Comparison of ENCODE assay signal across 24 cellular contexts in genomic region chr11:126914166-126914565, GRCh38.
"Had no signal": no experiment of that assay in that cellular context is flagged by ENCODE, and none has a peak within 500 bp of the region (broad histone marks: within the 10 kb centered on the region; RNA-seq: fewer than 3 reads in every experiment).

No MANE protein-coding gene starts in this region.

- H3K36me3 Mint-ChIP-seq: naive thymus-derived CD4-positive, alpha-beta T cell; stimulated activated memory B cell treated with anti-CD40 and anti-IgM and Interleukin-4, amounts not matched to agents 10 μg/mL and 1 μg/mL and 100 μg/mL, for 72 hours had no signal

- H3K9me3 ChIP-seq: esophagus muscularis mucosa, heart left ventricle, psoas muscle, right lobe of liver, spleen, tibial nerve had no signal

- DNase-seq: cortex of kidney; dorsolateral prefrontal cortex; effector memory CD4-positive, alpha-beta T cell; foreskin melanocyte; heart left ventricle; hippocampal formation; left colon; left ventricle myocardium superior; mesendoderm; naive thymus-derived CD4-positive, alpha-beta T cell; nephron progenitor cell; psoas muscle; retina; right lobe of liver; spleen; stimulated activated CD4-positive, alpha-beta T cell treated with anti-CD3 and anti-CD28 coated beads, Interleukin-15, amount 100 ng/mL, for 24 hours; stimulated activated CD4-positive, alpha-beta T cell treated with anti-CD3 and anti-CD28 coated beads, Interleukin-1b, Interleukin-23, amount 100 ng/mL, for 48 hours; stimulated activated CD4-positive, alpha-beta T cell treated with anti-CD3 and anti-CD28 coated beads, Interleukin-4, amount 100 ng/mL, for 24 hours had no signal

- H3K4me3 ChIP-seq: dorsolateral prefrontal cortex, esophagus muscularis mucosa, heart left ventricle, lung, psoas muscle, right lobe of liver, spleen, tibial nerve had no signal

- H3K27ac Mint-ChIP-seq: naive thymus-derived CD4-positive, alpha-beta T cell; nephron progenitor cell; stimulated activated memory B cell treated with anti-CD40 and anti-IgM and Interleukin-4, amounts not matched to agents 10 μg/mL and 1 μg/mL and 100 μg/mL, for 72 hours; stimulated activated naive CD8-positive, alpha-beta T cell treated with anti-CD3 and anti-CD28 coated beads, Interleukin-15, Interleukin-2, amounts not matched to agents 100 ng/mL and 50 ng/mL, for 24 hours had no signal

- H3K9me3 Mint-ChIP-seq: nephron progenitor cell; stimulated activated naive CD8-positive, alpha-beta T cell treated with anti-CD3 and anti-CD28 coated beads, Interleukin-15, Interleukin-2, amounts not matched to agents 100 ng/mL and 50 ng/mL, for 24 hours had no signal

- H3K4me3 Mint-ChIP-seq: naive thymus-derived CD4-positive, alpha-beta T cell; nephron progenitor cell; stimulated activated memory B cell treated with anti-CD40 and anti-IgM and Interleukin-4, amounts not matched to agents 10 μg/mL and 1 μg/mL and 100 μg/mL, for 72 hours; stimulated activated naive CD8-positive, alpha-beta T cell treated with anti-CD3 and anti-CD28 coated beads, Interleukin-15, Interleukin-2, amounts not matched to agents 100 ng/mL and 50 ng/mL, for 24 hours had no signal

- H3K27me3 ChIP-seq: dorsolateral prefrontal cortex, esophagus muscularis mucosa, heart left ventricle, right lobe of liver, spleen, tibial nerve had no signal

- H3K4me1 ChIP-seq: esophagus muscularis mucosa, heart left ventricle, psoas muscle, right lobe of liver, spleen, tibial nerve had no signal

- H3K4me1 Mint-ChIP-seq: naive thymus-derived CD4-positive, alpha-beta T cell; stimulated activated memory B cell treated with anti-CD40 and anti-IgM and Interleukin-4, amounts not matched to agents 10 μg/mL and 1 μg/mL and 100 μg/mL, for 72 hours had no signal

- H3K27ac ChIP-seq: epithelial cell of prostate, esophagus muscularis mucosa, heart left ventricle, psoas muscle, right lobe of liver, spleen, tibial nerve had no signal

- H3K36me3 ChIP-seq: esophagus muscularis mucosa, heart left ventricle, right lobe of liver, spleen, tibial nerve had no signal
